Comparison of ENCODE assay signal across 19 cellular contexts in the genomic region with DNA sequence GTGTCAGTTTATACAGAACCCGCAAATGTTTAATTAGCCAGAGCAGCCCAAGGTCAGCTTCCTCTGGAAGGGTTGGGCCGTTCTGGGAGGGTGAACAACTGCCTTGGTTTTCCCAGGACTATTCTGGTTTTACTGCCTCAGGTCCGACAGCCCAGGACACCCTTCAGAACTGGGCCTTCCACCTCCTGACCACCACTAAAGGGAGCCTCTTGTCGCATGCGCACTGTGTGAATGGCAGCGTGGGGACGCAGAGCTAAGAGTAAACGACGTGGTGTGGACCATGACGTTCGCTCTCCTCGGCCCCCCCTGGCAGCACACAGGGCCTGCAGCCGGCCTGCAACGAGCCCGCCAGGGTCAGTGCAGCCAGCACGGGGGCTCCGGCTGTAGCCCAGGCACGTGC.
DNase-seq lines count a peak whose midpoint lies in the region; ATAC-seq and TF ChIP-seq lines count a peak whose summit lies in the region.
"Had no signal": no experiment of that assay in that cellular context is flagged by ENCODE, and none has a peak within 500 bp of the region (broad histone marks: within the 10 kb centered on the region; RNA-seq: fewer than 3 reads in every experiment).

No MANE protein-coding gene starts in this region.

- intact Hi-C loops in esophagus muscularis mucosa (cut with DNase I) = no loop called here

- H3K4me3 ChIP-seq in esophagus muscularis mucosa = no peak overlapping the region
- no peak overlapping the region for H3K4me3 ChIP-seq in neuronal stem cell (ENCODE audit: low read length in 2 of 2)
- H3K4me3 ChIP-seq: K562, right lobe of liver had no signal

- no peak overlapping the region for H2BK5ac ChIP-seq in neuronal stem cell (ENCODE audit: low read length)

- H3K14ac ChIP-seq in neuronal stem cell (ENCODE audit: low read length) = no peak overlapping the region

- peak overlapping the region; percentile 66 for H3K23ac ChIP-seq in neuronal stem cell (ENCODE audit: low read depth, low read length, poor library complexity)

- no peak overlapping the region for H4K91ac ChIP-seq in neuronal stem cell (ENCODE audit: low read depth, low read length, poor library complexity)

- H3K9me3 ChIP-seq in esophagus muscularis mucosa = no peaks in the 10 kb centered on the region
- H3K9me3 ChIP-seq in neuronal stem cell (replicated peaks in 1 of 2; ENCODE audit: control insufficient read depth in 2 of 2, insufficient read depth in 1 of 2, low read depth in 1 of 2, low read length in 2 of 2) = no peaks in the 10 kb centered on the region
- H3K9me3 ChIP-seq: right lobe of liver had no signal

- no peak for TF ChIP-seq EP300 in esophagus muscularis mucosa (IDR thresholded peaks at IDR 0.05)

- no peak overlapping the region for H3K9ac ChIP-seq in neuronal stem cell (ENCODE audit: low read depth, low read length, poor library complexity)

- H3K36me3 ChIP-seq in esophagus muscularis mucosa (peaks cover 0 to 47% (median 24%) of the 10 kb centered on the region in 4 donors), neuronal stem cell (replicated peaks in 1 of 2; ENCODE audit: control insufficient read depth in 2 of 2, insufficient read depth in 2 of 2, low read length in 2 of 2) (peaks cover 9 to 83% of the 10 kb centered on the region in 2 donors)

- H3K18ac ChIP-seq in neuronal stem cell (ENCODE audit: low read length) = peak overlapping the region; percentile 84

- no peak overlapping the region for H2BK12ac ChIP-seq in neuronal stem cell (ENCODE audit: low read length)

- no peak overlapping the region for H3K4me2 ChIP-seq in neuronal stem cell (ENCODE audit: insufficient read depth, low read length, poor library complexity, severe bottlenecking)

- no peak for ATAC-seq in GM21515 (IDR thresholded peaks at IDR 0.05; ENCODE audit: unreplicated experiment)

- H3K4me1 ChIP-seq in esophagus muscularis mucosa (peaks cover 78 to 98% (median 93%) of the 10 kb centered on the region in 4 donors), neuronal stem cell (ENCODE audit: control insufficient read depth in 2 of 2, insufficient read depth in 1 of 2, low read depth in 1 of 2, low read length in 2 of 2) (peaks cover 7 to 15% of the 10 kb centered on the region in 2 donors)
- H3K4me1 ChIP-seq: right lobe of liver had no signal

- H2AFZ ChIP-seq in neuronal stem cell (ENCODE audit: low read length) = no peak overlapping the region

- 71% methylated on average over 13 of the region's 18 CpGs for WGBS in esophagus muscularis mucosa
- WGBS in neuronal stem cell (ENCODE audit: extremely low coverage in 2 of 2, insufficient read length in 2 of 2, insufficient replicate concordance in 1 of 2), 2 donors = no CpG with 5 or more reads among the region's 18 CpGs

- H2AK5ac ChIP-seq in neuronal stem cell (ENCODE audit: low read depth, low read length) = peak overlapping the region; percentile 47

- DNase-seq in esophagus muscularis mucosa (ENCODE audit: extremely low spot score) = no peak
- DNase-seq in neuronal stem cell (ENCODE audit: low spot score) = no peak
- no peak for DNase-seq in T-helper 9 cell
- no peak for DNase-seq in effector CD8-positive, alpha-beta T cell (lab: John Stamatoyannopoulos, UW)
- DNase-seq: activated CD4-positive, alpha-beta memory T cell treated with anti-CD3 and anti-CD28 coated beads, Interleukin-2, amount 10 ng/mL, durations not matched to agents 7 days and 5 days; activated naive CD4-positive, alpha-beta T cell treated with anti-CD3 and anti-CD28 coated beads, Interleukin-2, amount 10 ng/mL, durations not matched to agents 7 days and 5 days; activated T-cell treated with anti-CD3 and anti-CD28 coated beads, Interleukin-2, amount 50 U/mL, for 24 hours; AML-193; dermis blood vessel endothelial cell; MV-4-11; NCI-H2029; right lobe of liver; SHP77; stimulated activated CD4-positive, alpha-beta T cell treated with anti-CD3 and anti-CD28 coated beads, Interleukin-2, amount 100 ng/mL, for 24 hours had no signal

- no peaks in the 10 kb centered on the region for H3K79me1 ChIP-seq in neuronal stem cell (ENCODE audit: low read depth, low read length)

- H3K4ac ChIP-seq in neuronal stem cell (ENCODE audit: low read length) = no peak overlapping the region

- H3K27me3 ChIP-seq in esophagus muscularis mucosa (no peaks in the 10 kb centered on the region), neuronal stem cell (ENCODE audit: control insufficient read depth in 3 of 3, insufficient read depth in 3 of 3, low read depth in 1 of 3, low read length in 3 of 3) (no peaks in the 10 kb centered on the region)
- H3K27me3 ChIP-seq: right lobe of liver had no signal

- no peak for TF ChIP-seq POLR2A in esophagus muscularis mucosa (IDR thresholded peaks at IDR 0.05; ENCODE audit: low read depth)

- no peak for TF ChIP-seq CTCF in esophagus muscularis mucosa (IDR thresholded peaks at IDR 0.05)

- no peak overlapping the region for H2BK120ac ChIP-seq in neuronal stem cell (ENCODE audit: low read depth, low read length)

- H2BK15ac ChIP-seq in neuronal stem cell (ENCODE audit: low read length) = peak overlapping the region; percentile 46

- H3K27ac ChIP-seq in angular gyrus (ENCODE audit: low read depth, low read length) = peak overlapping the region; percentile 62
- H3K27ac ChIP-seq in esophagus muscularis mucosa (replicated peaks in 1 of 4) = peak overlapping the region; percentile 69 to 75 (median 74)
- no peak overlapping the region for H3K27ac ChIP-seq in neuronal stem cell (replicated peaks; ENCODE audit: low read length)
- H3K27ac ChIP-seq in temporal lobe (ENCODE audit: low read depth, low read length) = peak overlapping the region; percentile 86
- H3K27ac ChIP-seq: HL-60, right lobe of liver had no signal

- H4K8ac ChIP-seq in neuronal stem cell (ENCODE audit: low read depth, low read length) = no peak overlapping the region
